Comparison of ENCODE assay signal across 32 cellular contexts in the genomic region with DNA sequence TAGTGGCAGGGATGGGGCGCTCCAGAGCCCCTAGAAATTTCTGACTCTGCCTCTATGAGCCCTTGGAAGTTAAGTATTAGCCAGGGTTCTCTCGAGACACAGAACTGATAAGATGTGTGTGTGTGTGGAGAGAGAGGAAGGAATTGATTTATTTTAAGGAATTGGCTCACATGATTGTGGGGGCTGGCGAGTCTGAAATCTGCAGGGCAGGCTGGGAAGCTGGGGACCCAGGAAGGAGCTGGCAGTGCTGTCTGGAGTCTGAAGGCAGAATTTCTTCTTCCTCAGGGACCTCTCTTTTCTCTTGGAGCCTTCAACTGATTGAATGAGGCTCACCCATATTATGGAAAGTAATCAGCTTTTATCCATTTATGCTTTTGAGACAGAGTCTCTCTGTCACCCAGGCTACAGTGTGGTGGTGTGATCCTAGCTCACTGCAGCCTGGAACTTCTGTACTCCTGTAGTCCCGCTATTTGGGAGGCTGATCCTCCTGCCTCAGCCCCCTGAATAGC. TPM values are rescaled to one million over a fixed set of nuclear protein-coding genes. Genes with fewer than 3 reads are reported as not detected.
"Had no signal": no experiment of that assay in that cellular context is flagged by ENCODE, and none has a peak within 500 bp of the region (broad histone marks: within the 10 kb centered on the region; RNA-seq: fewer than 3 reads in every experiment).

No MANE protein-coding gene starts in this region.

- H3K4me3 ChIP-seq: adrenal gland, ascending aorta, body of pancreas, breast epithelium, cardiac muscle cell had no signal

- H3K27me3 ChIP-seq: adrenal gland, ascending aorta, body of pancreas, brain microvascular endothelial cell, breast epithelium, cardiac muscle cell had no signal

- ATAC-seq: activated naive CD4-positive, alpha-beta T cell treated with anti-CD3 and anti-CD28 coated beads, Interleukin-2, amount 50 U/mL, for 72 hours; activated naive CD8-positive, alpha-beta T cell treated with anti-CD3 and anti-CD28 coated beads, Interleukin-2, amount 50 U/mL, for 24 hours; activated T-cell treated with anti-CD3 and anti-CD28 coated beads, Interleukin-2, amount 50 U/mL, for 4 hours; activated T-cell treated with anti-CD3 and anti-CD28 coated beads, Interleukin-2, amount 50 U/mL, for 72 hours; activated T-helper 17 cell treated with anti-CD3 and anti-CD28 coated beads, Interleukin-2, amount 50 U/mL, for 72 hours; body of pancreas had no signal

- H3K36me3 ChIP-seq: adrenal gland, ascending aorta, brain microvascular endothelial cell, breast epithelium, cardiac muscle cell had no signal

- H3K27ac ChIP-seq: ascending aorta, body of pancreas, brain microvascular endothelial cell, breast epithelium had no signal

- H3K9me3 ChIP-seq: adrenal gland, ascending aorta, body of pancreas, breast epithelium had no signal

- FAIRE-seq: astrocyte, bronchial epithelial cell had no signal

- H3K4me1 ChIP-seq: body of pancreas had no signal

- DNase-seq: activated effector memory CD4-positive, alpha-beta T cell treated with anti-CD3 and anti-CD28 coated beads, Interleukin-2, amount 50 U/mL, for 16 hours; activated effector memory CD4-positive, alpha-beta T cell treated with Interleukin-2 at 50 U/mL for 16 hours; activated gamma-delta T cell; activated gamma-delta T cell treated with Interleukin-2 at 50 U/mL for 16 hours; activated naive CD4-positive, alpha-beta T cell; activated naive CD4-positive, alpha-beta T cell treated with anti-CD3 and anti-CD28 coated beads for 36 hours; activated naive CD4-positive, alpha-beta T cell treated with anti-CD3 and anti-CD28 coated beads, Interleukin-2, amount 10 ng/mL, durations not matched to agents 7 days and 5 days; activated naive CD4-positive, alpha-beta T cell treated with anti-CD3 and anti-CD28 coated beads, Interleukin-2, amount 50 U/mL, for 16 hours; activated naive CD4-positive, alpha-beta T cell treated with Interleukin-2 at 50 U/mL for 16 hours; activated naive CD8-positive, alpha-beta T cell treated with anti-CD3 and anti-CD28 coated beads for 36 hours; activated naive CD8-positive, alpha-beta T cell treated with anti-CD3 and anti-CD28 coated beads, Interleukin-2, amount 10 ng/mL, durations not matched to agents 7 days and 5 days; activated naive CD8-positive, alpha-beta T cell treated with anti-CD3 and anti-CD28 coated beads, Interleukin-2, amount 50 U/mL, for 24 hours; activated T-cell treated with anti-CD3 and anti-CD28 coated beads, Interleukin-2, amount 50 U/mL, for 1 hour; activated T-cell treated with anti-CD3 and anti-CD28 coated beads, Interleukin-2, amount 50 U/mL, for 24 hours; activated T-cell treated with anti-CD3 and anti-CD28 coated beads, Interleukin-2, amount 50 U/mL, for 4 hours; activated T-cell treated with anti-CD3 and anti-CD28 coated beads, Interleukin-2, amount 50 U/mL, for 48 hours; activated T-cell treated with anti-CD3 and anti-CD28 coated beads, Interleukin-2, amount 50 U/mL, for 72 hours; adrenal gland; amniotic stem cell; anterior cingulate cortex; aorta; body of pancreas; brain microvascular endothelial cell; central memory CD4-positive, alpha-beta T cell; cerebellar nuclear complex had no signal

RNA-seq across cellular contexts. Expression of a gene that starts 16.7 kb away (rescaled TPM):
- total RNA-seq: bronchial epithelial cell had no signal
